1 cellular context compared by ENCODE assay signal in the genomic region with DNA sequence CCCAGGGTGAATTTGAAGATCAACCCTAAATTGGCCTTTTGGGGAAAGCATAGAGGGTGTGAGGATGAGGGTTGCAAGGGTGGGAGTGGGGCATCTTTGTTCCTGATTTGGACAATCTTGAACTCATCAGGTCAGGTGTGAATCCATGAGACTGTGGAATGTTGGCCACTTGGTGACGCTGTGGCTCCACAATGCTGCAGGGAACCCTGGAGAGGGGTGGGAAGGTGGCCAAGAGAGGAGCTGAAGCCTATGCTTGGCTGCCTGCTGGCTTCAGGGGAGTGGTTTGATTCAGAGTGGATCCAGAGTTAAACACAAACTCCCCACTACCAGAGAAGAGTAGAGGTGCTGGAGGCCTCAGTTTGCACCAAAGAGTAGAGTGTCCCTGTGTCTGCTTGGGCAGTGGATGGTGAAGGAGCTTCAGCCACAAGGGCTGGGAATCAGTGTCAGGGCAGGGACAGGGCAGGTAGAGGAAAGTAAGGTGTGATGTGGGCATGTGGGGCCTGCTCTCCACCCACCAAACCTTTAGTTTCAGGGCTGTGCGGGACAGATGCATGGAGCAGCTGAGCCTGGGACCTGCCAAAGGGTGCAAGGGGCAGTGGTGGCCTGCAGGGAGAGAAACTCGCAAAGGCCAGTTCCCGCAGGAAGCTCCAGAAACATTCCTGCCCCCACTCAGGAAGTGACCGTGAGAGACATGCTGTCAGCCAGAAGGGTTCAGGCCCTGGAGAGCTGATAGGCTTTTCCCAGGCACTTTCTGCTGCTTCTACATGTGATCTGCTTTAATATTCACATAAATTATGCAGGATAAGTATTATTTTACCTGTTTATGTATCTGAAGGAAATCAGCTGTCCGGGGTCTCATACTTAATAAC.
TF ChIP-seq lines count a peak whose summit lies in the region.

No MANE protein-coding gene starts in this region.

TF ChIP-seq in HCT116, 20 proteins besides CTCF, POLR2A, EP300 and RAD21 (continued from another document):
- TF ChIP-seq, protein P1, sequence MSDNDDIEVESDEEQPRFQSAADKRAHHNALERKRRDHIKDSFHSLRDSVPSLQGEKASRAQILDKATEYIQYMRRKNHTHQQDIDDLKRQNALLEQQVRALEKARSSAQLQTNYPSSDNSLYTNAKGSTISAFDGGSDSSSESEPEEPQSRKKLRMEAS (IDR thresholded peaks at IDR 0.05): no peak
- no peak for TF ChIP-seq ZNF274 (IDR thresholded peaks at IDR 0.05; ENCODE audit: low read depth, low read length)
